8 cellular contexts compared by ENCODE assay signal in genomic region chr12:107091989-107092641, GRCh38. TPM values are rescaled to one million over a fixed set of nuclear protein-coding genes. Genes with fewer than 3 reads are reported as not detected.
DNase-seq lines count a peak whose midpoint lies in the region; ATAC-seq, FAIRE-seq and TF ChIP-seq lines count a peak whose summit lies in the region.

No MANE protein-coding gene starts in this region.

- intact Hi-C loops in pancreas (cut with DNase I), result no loop called here

- H3K4me1 ChIP-seq in adipocyte (ENCODE audit: control insufficient read depth, insufficient read depth, low read length) (peaks cover 24% of the 10 kb centered on the region), cardiac muscle cell (ENCODE audit: low read depth) (peaks cover 6% of the 10 kb centered on the region), pancreas (peaks cover 5 to 24% (median 12%) of the 10 kb centered on the region in 3 donors)

- H3K9ac ChIP-seq in adipocyte (ENCODE audit: low read length), result peak overlapping the region; percentile 89

- H3K27ac ChIP-seq in cardiac muscle cell (peak overlapping the region; percentile 99), pancreas (peak overlapping the region; percentile 95 to 99 (median 96))

- WGBS in pancreas, 2 donors, result 0% methylated on average over 6 of the region's 6 CpGs

- H3K27me3 ChIP-seq in adipocyte (replicated peaks; ENCODE audit: control insufficient read depth, insufficient read depth, low read length) (no peaks in the 10 kb centered on the region), cardiac muscle cell (no peaks in the 10 kb centered on the region), pancreas (no peaks in the 10 kb centered on the region)

- peak; percentile 33 to 59 (median 52) for ATAC-seq in pancreas
- ATAC-seq in HG03571 (IDR thresholded peaks at IDR 0.05; ENCODE audit: unreplicated experiment), result no peak
- ATAC-seq in GM18858 (IDR thresholded peaks at IDR 0.05; ENCODE audit: unreplicated experiment), result no peak

- H3K9me3 ChIP-seq in adipocyte (ENCODE audit: control insufficient read depth, low read length) (no peaks in the 10 kb centered on the region), cardiac muscle cell (ENCODE audit: low read depth) (no peaks in the 10 kb centered on the region), pancreas (no peaks in the 10 kb centered on the region)

- peak; percentile 96 for FAIRE-seq in pancreas (lab: Jason Lieb, UNC)

- DNase-seq in DMS114 treated with DMSO at 0.1 percent for 48 hours (lab: John Stamatoyannopoulos, UW; ENCODE audit: unreplicated experiment) (peak; percentile 96), HS-5 (ENCODE audit: low read depth) (peak; percentile 93), NCI-H69 (lab: John Stamatoyannopoulos, UW) (peak; percentile 91), adipocyte (ENCODE audit: low read depth) (peak; percentile 97), cardiac muscle cell (ENCODE audit: low read depth in 1 of 2, low spot score in 1 of 2) (peak; percentile 82 to 96), pancreas (peak in 3 of 6 donors; percentile 24 to 51 (median 36))

- TF ChIP-seq CTCF in cardiac muscle cell (IDR thresholded peaks at IDR 0.05; ENCODE audit: low read depth, low read length) (peak; percentile 93), pancreas (IDR thresholded peaks at IDR 0.05) (peak; percentile 38 to 53 (median 49))

- H3K4me3 ChIP-seq in adipocyte (ENCODE audit: low read length) (peak overlapping the region; percentile 93), cardiac muscle cell (peak overlapping the region; percentile 84), pancreas (peak overlapping the region; percentile 68 to 98 (median 78))

- H3K36me3 ChIP-seq in adipocyte (ENCODE audit: control insufficient read depth, insufficient read depth, low read length, severe bottlenecking) (no peaks in the 10 kb centered on the region), cardiac muscle cell (no peaks in the 10 kb centered on the region), pancreas (no peaks in the 10 kb centered on the region)

RNA-seq across cellular contexts. Expression of gene CRY1, which starts 1.2 kb away (rescaled TPM):
- 36.5 and 55.1 TPM in 2 replicates for total RNA-seq in cardiac muscle cell
- 23.3 and 31.9 TPM in 2 replicates for polyA plus RNA-seq in cardiac muscle cell
- total RNA-seq in pancreas, result 1 to 10 TPM; 5.5 to 8.6 (median 8.1) TPM
- polyA plus RNA-seq in pancreas, result 10 to 100 TPM in 1 of 2 donors, 1 to 10 TPM in 1; 5.3 to 11.5 TPM

Comparison
In these comparisons a context has a peak if more than half of its experiments do, and no peak if none do; other contexts are left out.
1. ATAC-seq: peak in pancreas (4 of 4); none in HG03571 (single experiment) and GM18858 (single experiment).
2. Peak in every context shown above with its lines, with median percentiles within 50 percentile points of each other: H3K4me3 ChIP-seq.